8 cellular contexts compared by ENCODE assay signal in genomic region chr2:63840785-63841253, GRCh38. TPM values are rescaled to one million over a fixed set of nuclear protein-coding genes. Genes with fewer than 3 reads are reported as not detected.
DNase-seq lines count a peak whose midpoint lies in the region; ATAC-seq and TF ChIP-seq lines count a peak whose summit lies in the region.

No MANE protein-coding gene starts in this region.

- DNase-seq in DMS79 (lab: John Stamatoyannopoulos, UW) (peak; percentile 95), KG1 (lab: John Stamatoyannopoulos, UW) (peak; percentile 98)
- peak; percentile 98 for DNase-seq in activated T-cell treated with anti-CD3 and anti-CD28 coated beads, Interleukin-2, amount 50 U/mL, for 48 hours
- peak; percentile 91 to 96 for DNase-seq in stimulated activated CD8-positive, alpha-beta memory T cell treated with anti-CD3 and anti-CD28 coated beads, Interleukin-7, amount 100 ng/mL, for 1 hour (ENCODE audit: low read depth in 2 of 2)

- H3K4me3 ChIP-seq in muscle layer of colon (ENCODE audit: low read depth in 1 of 2, low read length in 2 of 2), result peak overlapping the region; percentile 72 to 79

- H3K9ac ChIP-seq in muscle layer of colon (ENCODE audit: low read length), result peak overlapping the region; percentile 85

- H3K4me1 ChIP-seq in muscle layer of colon (ENCODE audit: insufficient read depth, low read length), result peaks cover 13% of the 10 kb centered on the region

- peak overlapping the region; percentile 99 for H3K27ac ChIP-seq in muscle layer of colon (ENCODE audit: low read depth, low read length)

- no peaks in the 10 kb centered on the region for H3K36me3 ChIP-seq in muscle layer of colon (ENCODE audit: insufficient read depth, low read length)

- no peaks in the 10 kb centered on the region for H3K27me3 ChIP-seq in muscle layer of colon (ENCODE audit: control insufficient read depth in 1 of 2, insufficient read depth in 2 of 2, low read length in 2 of 2)

- no peaks in the 10 kb centered on the region for H3K9me3 ChIP-seq in muscle layer of colon (ENCODE audit: low read length)

- ATAC-seq in GM21737 (IDR thresholded peaks at IDR 0.05; ENCODE audit: unreplicated experiment) (peak; percentile 90), esophagus mucosa (peak; percentile 97)

TF ChIP-seq in PFSK-1, 5 proteins besides CTCF, POLR2A, EP300 and RAD21:
- TF ChIP-seq POLR2AphosphoS5 (IDR thresholded peaks at IDR 0.05; ENCODE audit: low read depth, low read length), result peak; percentile 90; the same call in 1 of the 2 replicates
- 0 out of 2 replicates have a peak, but pooled peaks have one; percentile 59 for TF ChIP-seq SIN3A (IDR thresholded peaks at IDR 0.05; ENCODE audit: borderline replicate concordance, insufficient read depth, low read length)
- peak; percentile 92 for TF ChIP-seq FOXP2 (optimal IDR thresholded peaks at IDR 0.05; ENCODE audit: borderline replicate concordance, extremely low read depth, extremely low read length, insufficient read depth)
- peak; percentile 94; the same call in 1 of the 2 replicates for TF ChIP-seq TAF1 (IDR thresholded peaks at IDR 0.05; ENCODE audit: borderline replicate concordance, insufficient read depth, low read length)
- no peak for TF ChIP-seq REST (IDR thresholded peaks at IDR 0.05; ENCODE audit: insufficient read depth in 1 of 2, low read depth in 2 of 2, low read length in 2 of 2)
TF ChIP-seq in PFSK-1: peak in this region for 4.

RNA-seq across cellular contexts. Expression of gene UGP2, which starts 0.9 kb away (rescaled TPM):
- polyA plus RNA-seq in PFSK-1 (2012; ENCODE audit: insufficient read length, low read depth), result 40.8 TPM
- 87.8 TPM for total RNA-seq in esophagus mucosa

Comparison
In these comparisons a context has a peak if more than half of its experiments do, and no peak if none do; other contexts are left out.
1. Peak in every context shown above with its lines: DNase-seq, ATAC-seq, H3K4me3 ChIP-seq and H3K27ac ChIP-seq.